22 cellular contexts compared by ENCODE assay signal in genomic region chr10:87619705-87620104, GRCh38. TPM values are rescaled to one million over a fixed set of nuclear protein-coding genes. Genes with fewer than 3 reads are reported as not detected.
DNase-seq lines count a peak whose midpoint lies in the region; FAIRE-seq and TF ChIP-seq lines count a peak whose summit lies in the region.
"Had no signal": no experiment of that assay in that cellular context is flagged by ENCODE, and none has a peak within 500 bp of the region (broad histone marks: within the 10 kb centered on the region; RNA-seq: fewer than 3 reads in every experiment).

No MANE protein-coding gene starts in this region.

- no peaks in the 10 kb centered on the region for H3K9me3 ChIP-seq in small intestine (ENCODE audit: control insufficient read depth, low read depth)
- H3K9me3 ChIP-seq: BLaER1 treated with 17β-estradiol and CSF1 and Interleukin-3, amounts not matched to agents 10 nM and 100 nM; ovary had no signal

- H3K4me1 ChIP-seq in small intestine (ENCODE audit: control insufficient read depth in 2 of 2, insufficient read depth in 1 of 2, low read depth in 1 of 2, low read length in 1 of 2), result no peaks in the 10 kb centered on the region

- no peak overlapping the region for H3K27ac ChIP-seq in small intestine (ENCODE audit: low read depth in 1 of 2, low read length in 1 of 2)
- H3K27ac ChIP-seq in RWPE1, result no peak overlapping the region
- H3K27ac ChIP-seq: BLaER1 treated with 17β-estradiol and CSF1 and Interleukin-3, amounts not matched to agents 10 nM and 100 nM; ovary had no signal

- no peak overlapping the region for H3K4me3 ChIP-seq in small intestine (ENCODE audit: low read depth in 1 of 2, low read length in 2 of 2)
- H3K4me3 ChIP-seq: BLaER1 treated with 17β-estradiol and CSF1 and Interleukin-3, amounts not matched to agents 10 nM and 100 nM; ovary had no signal

- H3K27me3 ChIP-seq in small intestine (ENCODE audit: control insufficient read depth in 2 of 2, insufficient read depth in 2 of 2, low read length in 2 of 2), result no peaks in the 10 kb centered on the region
- H3K27me3 ChIP-seq: BLaER1 treated with 17β-estradiol and CSF1 and Interleukin-3, amounts not matched to agents 10 nM and 100 nM; ovary had no signal

- FAIRE-seq in small intestine (lab: Jason Lieb, UNC), result no peak
- FAIRE-seq: endometrium, frontal cortex had no signal

- in situ Hi-C loops in GM13977 (cut with MboI; ENCODE audit: low pct_unique_long_range_greater_than_20kb, low sequenced_read_pairs, unreplicated experiment), result no loop called here

- DNase-seq in EH (ENCODE audit: low read depth) (peak; percentile 52), astrocyte of the hippocampus (ENCODE audit: low read depth, low spot score) (peak; percentile 76), left kidney (ENCODE audit: low read depth, low spot score) (peak; percentile 8), small intestine (peak; percentile 16), RWPE1 (ENCODE audit: low spot score) (no peak), hepatic stellate cell (ENCODE audit: low spot score) (no peak), SIG-M5 treated with dmso at 0.1 percent for 504 hours (lab: John Stamatoyannopoulos, UW; ENCODE audit: unreplicated experiment) (no peak), GM13977 (ENCODE audit: low spot score) (no peak)
- DNase-seq: activated CD4-positive, alpha-beta T cell treated with anti-CD3 and anti-CD28 coated beads, Interleukin-2, amount 50 U/mL, for 4 hours; activated naive CD4-positive, alpha-beta T cell; activated T-cell treated with anti-CD3 and anti-CD28 coated beads for 4 hours; aorta; left cardiac atrium; MV-4-11; NCI-H187; ovary; RPMI8226; stimulated activated CD4-positive, alpha-beta T cell treated with anti-CD3 and anti-CD28 coated beads, Interleukin-4, amount 100 ng/mL, for 4 hours; SW 1271 had no signal

- CTCF ChIA-PET in RWPE1 (lab: Yijun Ruan, JAX), result no interaction called here

- 78 to 87% (median 84%) methylated on average over 5 of the region's 5 CpGs for WGBS in small intestine, 3 donors

- POLR2A ChIA-PET in RWPE1 (lab: Yijun Ruan, JAX; ENCODE audit: low non-redundant PET), result no interaction called here

- no peaks in the 10 kb centered on the region for H3K36me3 ChIP-seq in small intestine (ENCODE audit: control insufficient read depth in 2 of 2, insufficient read depth in 2 of 2, low read length in 2 of 2)
- H3K36me3 ChIP-seq: BLaER1 treated with 17β-estradiol and CSF1 and Interleukin-3, amounts not matched to agents 10 nM and 100 nM; ovary had no signal

- TF ChIP-seq CTCF in RWPE1 (conservative IDR thresholded peaks at IDR 0.05; ENCODE audit: low read depth), result no peak
- no peak for TF ChIP-seq CTCF in GM13977 (IDR thresholded peaks at IDR 0.05; ENCODE audit: extremely low read depth, insufficient read depth, missing control alignments)

RNA-seq across cellular contexts. Expression of gene PAPSS2, which starts 40.0 kb away (rescaled TPM):
- 10 to 100 TPM; 28.4 to 78.9 (median 37.3) TPM for polyA plus RNA-seq in small intestine

Comparison
In these comparisons a context has a peak if more than half of its experiments do, and no peak if none do; other contexts are left out.
1. DNase-seq: peak in EH (single experiment), astrocyte of the hippocampus (single experiment), left kidney (single experiment) and small intestine (single experiment); none in RWPE1 (single experiment), hepatic stellate cell (single experiment), SIG-M5 treated with dmso at 0.1 percent for 504 hours (single experiment) and GM13977 (single experiment).